Comparison of ENCODE assay signal across 8 cellular contexts in the genomic region with DNA sequence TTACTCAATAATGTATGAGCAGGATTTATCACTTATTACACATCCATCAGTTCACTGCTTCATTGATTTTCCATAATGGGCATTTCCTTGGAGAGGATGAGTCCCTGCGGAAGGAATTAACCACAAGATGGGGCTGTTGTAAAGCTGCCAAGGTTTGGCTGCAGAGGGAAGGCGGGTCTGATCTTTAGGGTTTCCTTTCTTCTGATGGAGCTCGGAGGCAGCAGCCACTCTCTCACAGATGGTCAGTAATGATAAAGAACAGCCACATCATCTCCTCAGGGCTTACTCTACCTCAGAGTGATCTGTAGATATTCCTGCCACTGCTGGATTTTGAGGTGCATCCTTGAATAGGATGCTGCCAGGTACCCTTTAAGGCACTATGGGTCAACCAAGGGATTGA.
DNase-seq lines count a peak whose midpoint lies in the region; ATAC-seq, FAIRE-seq and TF ChIP-seq lines count a peak whose summit lies in the region.

No MANE protein-coding gene starts in this region.

- peaks cover 0 to 21% (median 0%) of the 10 kb centered on the region in 12 donors for H3K4me1 ChIP-seq in heart left ventricle
- H3K4me1 ChIP-seq in right atrium auricular region, result peaks cover 0 to 8% of the 10 kb centered on the region in 2 donors
- peaks cover 0 to 12% (median 8%) of the 10 kb centered on the region in 3 donors for H3K4me1 ChIP-seq in pancreas
- no peaks in the 10 kb centered on the region for H3K4me1 ChIP-seq in CD8-positive, alpha-beta T cell (ENCODE audit: insufficient read depth, low read length)

- peaks cover 64% of the 10 kb centered on the region for H3K36me3 Mint-ChIP-seq in CD8-positive, alpha-beta T cell
- peaks cover 5% of the 10 kb centered on the region in 2 donors for H3K36me3 Mint-ChIP-seq in activated naive CD4-positive, alpha-beta T cell treated with anti-CD3 and anti-CD28 coated beads, Interleukin-2, amount 50 U/mL, for 72 hours

- DNase-seq in heart left ventricle, result no peak
- no peak for DNase-seq in right atrium auricular region (ENCODE audit: low spot score)
- DNase-seq in NCI-H226, result peak; percentile 28
- peak in 7 of 10 donors; percentile 24 to 52 (median 41) for DNase-seq in dorsolateral prefrontal cortex
- DNase-seq in pancreas, result peak in 1 of 6 donors; percentile 18
- no peak for DNase-seq in central memory CD4-positive, alpha-beta T cell
- no peak for DNase-seq in CD8-positive, alpha-beta T cell
- no peak for DNase-seq in activated naive CD4-positive, alpha-beta T cell treated with anti-CD3 and anti-CD28 coated beads, Interleukin-2, amount 50 U/mL, for 72 hours (ENCODE audit: low spot score in 2 of 2)

- no peak for ATAC-seq in heart left ventricle
- peak in 3 of 4 donors; percentile 25 to 58 (median 57) for ATAC-seq in pancreas
- ATAC-seq in CD8-positive, alpha-beta T cell, result no peak
- ATAC-seq in activated naive CD4-positive, alpha-beta T cell treated with anti-CD3 and anti-CD28 coated beads, Interleukin-2, amount 50 U/mL, for 72 hours, result no peak

- CTCF ChIA-PET in CD8-positive, alpha-beta T cell (lab: Charles Lee), result no interaction called here

- H3K27me3 ChIP-seq in heart left ventricle, result no peaks in the 10 kb centered on the region
- H3K27me3 ChIP-seq in right atrium auricular region, result no peaks in the 10 kb centered on the region
- no peaks in the 10 kb centered on the region for H3K27me3 ChIP-seq in dorsolateral prefrontal cortex
- H3K27me3 ChIP-seq in pancreas, result no peaks in the 10 kb centered on the region
- H3K27me3 ChIP-seq in CD8-positive, alpha-beta T cell (ENCODE audit: insufficient read depth, low read length), result no peaks in the 10 kb centered on the region

- no peak overlapping the region for H3K27ac Mint-ChIP-seq in CD8-positive, alpha-beta T cell
- no peak overlapping the region for H3K27ac Mint-ChIP-seq in activated naive CD4-positive, alpha-beta T cell treated with anti-CD3 and anti-CD28 coated beads, Interleukin-2, amount 50 U/mL, for 72 hours

- no peak overlapping the region for H3K4me3 Mint-ChIP-seq in CD8-positive, alpha-beta T cell

- TF ChIP-seq CTCF in heart left ventricle (IDR thresholded peaks at IDR 0.05) (peak in 7 of 12 donors; percentile 13 to 33 (median 22)), right atrium auricular region (IDR thresholded peaks at IDR 0.05) (peak in 1 of 2 donors; percentile 43), dorsolateral prefrontal cortex (IDR thresholded peaks at IDR 0.05 in 54 of 56, conservative IDR thresholded peaks at IDR 0.05 in 2 of 56; ENCODE audit: low read depth in 1 of 56, partially characterized antibody in 56 of 56) (peak in 55 of 56 donors; percentile 28 to 79 (median 62)), pancreas (IDR thresholded peaks at IDR 0.05) (peak in 1 of 4 donors; percentile 15)
- TF ChIP-seq CTCF in CD8-positive, alpha-beta T cell (IDR thresholded peaks at IDR 0.05), result no peak

- 53 to 61% (median 57%) methylated on average over 3 of the region's 3 CpGs for WGBS in heart left ventricle, 4 donors
- WGBS in pancreas, 2 donors, result 56 to 61% methylated on average over 3 of the region's 3 CpGs

- peaks cover 1% of the 10 kb centered on the region for H3K4me1 Mint-ChIP-seq in CD8-positive, alpha-beta T cell (ENCODE audit: low read depth)

- no peak overlapping the region for H3K4me3 ChIP-seq in heart left ventricle
- no peak overlapping the region for H3K4me3 ChIP-seq in right atrium auricular region
- no peak overlapping the region for H3K4me3 ChIP-seq in dorsolateral prefrontal cortex
- no peak overlapping the region for H3K4me3 ChIP-seq in pancreas
- no peak overlapping the region for H3K4me3 ChIP-seq in CD8-positive, alpha-beta T cell (ENCODE audit: low read depth, low read length)

- POLR2A ChIA-PET in CD8-positive, alpha-beta T cell (lab: Charles Lee), result no interaction called here

- H3K27me3 Mint-ChIP-seq in CD8-positive, alpha-beta T cell (ENCODE audit: low read depth), result no peaks in the 10 kb centered on the region

- H3K27ac ChIP-seq in heart left ventricle (no peak overlapping the region), right atrium auricular region (no peak overlapping the region), dorsolateral prefrontal cortex (no peak overlapping the region), pancreas (no peak overlapping the region)
- no peak overlapping the region for H3K27ac ChIP-seq in CD8-positive, alpha-beta T cell (ENCODE audit: low read depth, low read length)

- intact Hi-C loops in heart left ventricle (cut with DNase I) (loop anchor here in 1 of 10 donors (10.0 kb wide), 1 partner anchor 57 kb away; no protein-coding TSS in a partner anchor), dorsolateral prefrontal cortex (cut with DNase I) (loop anchor here in 1 of 2 donors (5.0 kb wide), 2 partner anchors 116 to 829 kb away; partner anchors contain the start of gene USP13), pancreas (cut with DNase I) (no loop called here)
- intact Hi-C loops in CD8-positive, alpha-beta T cell (cut with DNase I, micrococcal nuclease), result no loop called here

- FAIRE-seq in pancreas (lab: Jason Lieb, UNC), result no peak

- no peaks in the 10 kb centered on the region for H3K9me3 Mint-ChIP-seq in CD8-positive, alpha-beta T cell
- no peaks in the 10 kb centered on the region for H3K9me3 Mint-ChIP-seq in activated naive CD4-positive, alpha-beta T cell treated with anti-CD3 and anti-CD28 coated beads, Interleukin-2, amount 50 U/mL, for 72 hours

- H3K9me3 ChIP-seq in heart left ventricle (no peaks in the 10 kb centered on the region), right atrium auricular region (no peaks in the 10 kb centered on the region), pancreas (no peaks in the 10 kb centered on the region)
- no peaks in the 10 kb centered on the region for H3K9me3 ChIP-seq in CD8-positive, alpha-beta T cell (ENCODE audit: low read length)

- TF ChIP-seq POLR2A in heart left ventricle (IDR thresholded peaks at IDR 0.05), result no peak

- H3K36me3 ChIP-seq in heart left ventricle (peaks cover 0 to 91% (median 43%) of the 10 kb centered on the region in 9 donors), right atrium auricular region (peaks cover 50% of the 10 kb centered on the region), pancreas (peaks cover 0 to 5% (median 0%) of the 10 kb centered on the region in 3 donors)
- no peaks in the 10 kb centered on the region for H3K36me3 ChIP-seq in CD8-positive, alpha-beta T cell (ENCODE audit: insufficient read depth, low read length)

Comparison
In these comparisons a context has a peak if more than half of its experiments do, and no peak if none do; other contexts are left out.
1. ATAC-seq: peak in pancreas (3 of 4); none in heart left ventricle (0 of 4), CD8-positive, alpha-beta T cell (single experiment) and activated naive CD4-positive, alpha-beta T cell treated with anti-CD3 and anti-CD28 coated beads, Interleukin-2, amount 50 U/mL, for 72 hours (0 of 2).
2. DNase-seq: peak in NCI-H226 (single experiment) and dorsolateral prefrontal cortex (7 of 10); none in heart left ventricle (0 of 5), right atrium auricular region (single experiment), central memory CD4-positive, alpha-beta T cell (single experiment), CD8-positive, alpha-beta T cell (0 of 7) and activated naive CD4-positive, alpha-beta T cell treated with anti-CD3 and anti-CD28 coated beads, Interleukin-2, amount 50 U/mL, for 72 hours (0 of 2).